In genomic region chr2:20224191-20224715, GRCh38 we compare ENCODE assay signal across 1 cellular context.
TF ChIP-seq lines count a peak whose summit lies in the region.

No MANE protein-coding gene starts in this region.

TF ChIP-seq in K562, 482 proteins besides CTCF, POLR2A, EP300 and RAD21 (continued from another document):
- TF ChIP-seq ZHX1 (conservative IDR thresholded peaks at IDR 0.05; ENCODE audit: low read length), result no peak
- TF ChIP-seq MITF (IDR thresholded peaks at IDR 0.05), result no peak
- 0 out of 2 replicates have a peak, but pooled peaks have one; percentile 32 for TF ChIP-seq MAX (CRISPR knock-in tag; IDR thresholded peaks at IDR 0.05)
- TF ChIP-seq UBTF (IDR thresholded peaks at IDR 0.05; ENCODE audit: borderline replicate concordance in 1 of 2, low read depth in 2 of 2, low read length in 2 of 2), result 0 out of 4 replicates have a peak, but pooled peaks of 1 of the 2 experiments have one; percentile 3
- TF ChIP-seq RBBP5 (IDR thresholded peaks at IDR 0.05; ENCODE audit: borderline replicate concordance, insufficient read depth, low read length, poor library complexity, severe bottlenecking), result no peak
- TF ChIP-seq ARHGAP35 (IDR thresholded peaks at IDR 0.05; ENCODE audit: partially characterized antibody), result no peak
- TF ChIP-seq ARID1B (IDR thresholded peaks at IDR 0.05), result no peak
- no peak for TF ChIP-seq RBFOX2 (IDR thresholded peaks at IDR 0.05; ENCODE audit: low read depth, low read length)
- TF ChIP-seq MAFF (IDR thresholded peaks at IDR 0.05; ENCODE audit: low read length), result no peak
- no peak for TF ChIP-seq SMARCE1 (IDR thresholded peaks at IDR 0.05)
- no peak for TF ChIP-seq POLR3A (IDR thresholded peaks at IDR 0.05; ENCODE audit: borderline replicate concordance, extremely low read depth, insufficient read depth, insufficient read length)
